2 cellular contexts compared by ENCODE assay signal in the genomic region with DNA sequence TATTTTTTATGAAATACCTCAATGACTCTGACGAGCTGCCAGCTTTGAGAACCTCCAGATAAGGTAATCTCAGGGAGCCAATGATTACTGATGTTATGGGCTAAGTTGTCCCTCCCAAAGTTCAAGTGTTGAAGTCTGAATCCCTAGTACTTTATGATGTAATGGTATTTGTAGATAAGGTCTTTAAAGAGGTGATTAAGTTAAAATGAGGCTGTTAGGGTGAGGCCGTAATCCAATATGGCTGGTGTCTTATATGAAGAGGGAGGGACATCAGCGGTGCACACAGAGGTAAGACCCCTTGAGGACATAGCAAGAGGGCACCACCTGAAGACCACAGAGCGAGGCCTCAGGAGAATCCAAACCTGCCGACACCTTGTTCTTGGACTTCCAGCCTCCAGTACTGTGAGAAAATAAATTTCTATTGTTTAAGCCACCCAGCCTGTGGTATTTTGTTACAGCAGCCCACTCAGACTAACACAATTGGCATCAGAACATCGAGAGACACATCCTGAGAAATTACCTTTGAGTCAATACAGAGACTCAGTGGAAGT.
TF ChIP-seq lines count a peak whose summit lies in the region.

No MANE protein-coding gene starts in this region.

TF ChIP-seq in HEK293, 187 proteins besides CTCF, POLR2A, EP300 and RAD21 (continued from another document):
- TF ChIP-seq ZSCAN30 (tag by site-specific recombination; IDR thresholded peaks at IDR 0.05) (no peak), KLF10 (tag by site-specific recombination; IDR thresholded peaks at IDR 0.05) (no peak), SETDB1 (IDR thresholded peaks at IDR 0.05; ENCODE audit: insufficient read length, low read length) (peak; percentile 22), ZNF548 (tag by site-specific recombination; IDR thresholded peaks at IDR 0.05) (peak; percentile 96), TRIM28 (IDR thresholded peaks at IDR 0.05; ENCODE audit: borderline replicate concordance, low read length) (0 out of 2 replicates have a peak, but pooled peaks have one; percentile 41)
- TF ChIP-seq, protein P1, sequence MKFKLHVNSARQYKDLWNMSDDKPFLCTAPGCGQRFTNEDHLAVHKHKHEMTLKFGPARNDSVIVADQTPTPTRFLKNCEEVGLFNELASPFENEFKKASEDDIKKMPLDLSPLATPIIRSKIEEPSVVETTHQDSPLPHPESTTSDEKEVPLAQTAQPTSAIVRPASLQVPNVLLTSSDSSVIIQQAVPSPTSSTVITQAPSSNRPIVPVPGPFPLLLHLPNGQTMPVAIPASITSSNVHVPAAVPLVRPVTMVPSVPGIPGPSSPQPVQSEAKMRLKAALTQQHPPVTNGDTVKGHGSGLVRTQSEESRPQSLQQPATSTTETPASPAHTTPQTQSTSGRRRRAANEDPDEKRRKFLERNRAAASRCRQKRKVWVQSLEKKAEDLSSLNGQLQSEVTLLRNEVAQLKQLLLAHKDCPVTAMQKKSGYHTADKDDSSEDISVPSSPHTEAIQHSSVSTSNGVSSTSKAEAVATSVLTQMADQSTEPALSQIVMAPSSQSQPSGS (tag by site-specific recombination; IDR thresholded peaks at IDR 0.05; ENCODE audit: low read depth) = peak; percentile 50; the same call in 1 of the 2 replicates

TF ChIP-seq in H1, 55 proteins besides CTCF, POLR2A, EP300 and RAD21 (continued from another document):
- TF ChIP-seq POLR2AphosphoS5 (IDR thresholded peaks at IDR 0.05; ENCODE audit: low read depth, low read length) = no peak
- no peak for TF ChIP-seq ZNF274 (IDR thresholded peaks at IDR 0.05; ENCODE audit: borderline replicate concordance, extremely low read depth, low read length)
- TF ChIP-seq KDM4A (IDR thresholded peaks at IDR 0.05; ENCODE audit: low read depth, low read length, severe bottlenecking) = no peak
- no peak for TF ChIP-seq SP2 (IDR thresholded peaks at IDR 0.05; ENCODE audit: low read length)
- TF ChIP-seq HDAC2 (IDR thresholded peaks at IDR 0.05; ENCODE audit: borderline replicate concordance in 1 of 2, low read depth in 2 of 2, low read length in 2 of 2) = no peak
- TF ChIP-seq SIX5 (IDR thresholded peaks at IDR 0.05; ENCODE audit: low read depth, low read length) = no peak
- no peak for TF ChIP-seq CBX5 (IDR thresholded peaks at IDR 0.05; ENCODE audit: low read depth, low read length)
- TF ChIP-seq TAF7 (optimal IDR thresholded peaks at IDR 0.05; ENCODE audit: borderline replicate concordance, low read depth, low read length) = no peak
- TF ChIP-seq CTBP2 (IDR thresholded peaks at IDR 0.05; ENCODE audit: borderline replicate concordance, insufficient read depth, insufficient read length, low read length) = no peak
- TF ChIP-seq JUND (IDR thresholded peaks at IDR 0.05; ENCODE audit: low read length) = no peak
- no peak for TF ChIP-seq SP1 (IDR thresholded peaks at IDR 0.05; ENCODE audit: low read depth, low read length)
- TF ChIP-seq NRF1 (IDR thresholded peaks at IDR 0.05; ENCODE audit: low read depth, low read length) = no peak
- TF ChIP-seq KDM5A (IDR thresholded peaks at IDR 0.05; ENCODE audit: low read length) = no peak
- TF ChIP-seq KDM1A (IDR thresholded peaks at IDR 0.05; ENCODE audit: borderline replicate concordance, low read length) = no peak
- TF ChIP-seq SP4 (IDR thresholded peaks at IDR 0.05; ENCODE audit: low read length) = no peak
TF ChIP-seq in H1: peak in this region for 0.
